7 cellular contexts compared by ENCODE assay signal in genomic region chr13:113584205-113584869, GRCh38. TPM values are rescaled to one million over a fixed set of nuclear protein-coding genes. Genes with fewer than 3 reads are reported as not detected.
DNase-seq lines count a peak whose midpoint lies in the region; ATAC-seq, FAIRE-seq and TF ChIP-seq lines count a peak whose summit lies in the region.

TSS of gene TFDP1 (plus strand) at chr13:113584753. CDS start at chr13:113585838, 1,085 bp downstream.

- H3K4me3 ChIP-seq in ascending aorta = peak within 1 kb of the TSS; percentile 59 to 82
- H3K4me3 ChIP-seq in right cardiac atrium (ENCODE audit: low read length) = peak within 1 kb of the TSS; percentile 96

- peaks cover 0 to 4% of the 10 kb centered on the region in 2 donors for H3K36me3 ChIP-seq in ascending aorta

- peaks cover 28% of the 10 kb centered on the region for H3K4me1 Mint-ChIP-seq in T-helper 1 cell treated with Interleukin-12 subunit alpha and Interleukin-12 subunit beta and Interleukin-4 antibody, amounts not matched to agents 30 μg/mL and 1 μg/mL, for 36 hours (ENCODE audit: low read depth)

- H3K4me3 Mint-ChIP-seq in T-helper 1 cell treated with Interleukin-12 subunit alpha and Interleukin-12 subunit beta and Interleukin-4 antibody, amounts not matched to agents 30 μg/mL and 1 μg/mL, for 36 hours = peak within 1 kb of the TSS; percentile 91

- peak; percentile 89 for FAIRE-seq in GM18507 (lab: Jason Lieb, UNC)

- TF ChIP-seq CTCF in ascending aorta (IDR thresholded peaks at IDR 0.05) = no peak

- intact Hi-C loops in ascending aorta (cut with DNase I) (no loop called here), right cardiac atrium (cut with DNase I) (no loop called here)

- H3K27ac Mint-ChIP-seq in T-helper 1 cell treated with Interleukin-12 subunit alpha and Interleukin-12 subunit beta and Interleukin-4 antibody, amounts not matched to agents 30 μg/mL and 1 μg/mL, for 36 hours = peak within 1 kb of the TSS; percentile 91

- H3K4me1 ChIP-seq in ascending aorta = no peaks in the 10 kb centered on the region
- no peaks in the 10 kb centered on the region for H3K4me1 ChIP-seq in right cardiac atrium (ENCODE audit: control insufficient read depth, insufficient read depth, low read length)

- H3K27me3 ChIP-seq in ascending aorta (no peaks in the 10 kb centered on the region), right cardiac atrium (ENCODE audit: control insufficient read depth, insufficient read depth) (no peaks in the 10 kb centered on the region)

- H3K9me3 ChIP-seq in ascending aorta (no peaks in the 10 kb centered on the region), right cardiac atrium (ENCODE audit: control insufficient read depth, low read length) (no peaks in the 10 kb centered on the region)

- ATAC-seq in HG02884 (IDR thresholded peaks at IDR 0.05; ENCODE audit: unreplicated experiment) = peak; percentile 79
- peak; percentile 89 to 93 for ATAC-seq in right cardiac atrium

- WGBS in right cardiac atrium = 2% methylated on average over 92 of the region's 92 CpGs

- peaks cover 11% of the 10 kb centered on the region for H3K27me3 Mint-ChIP-seq in T-helper 1 cell treated with Interleukin-12 subunit alpha and Interleukin-12 subunit beta and Interleukin-4 antibody, amounts not matched to agents 30 μg/mL and 1 μg/mL, for 36 hours (ENCODE audit: low read depth)

- H3K36me3 Mint-ChIP-seq in T-helper 1 cell treated with Interleukin-12 subunit alpha and Interleukin-12 subunit beta and Interleukin-4 antibody, amounts not matched to agents 30 μg/mL and 1 μg/mL, for 36 hours (ENCODE audit: low read depth) = peaks cover 21% of the 10 kb centered on the region

- DNase-seq in GM18507 (ENCODE audit: extremely low spot score, insufficient read length, low read depth) = peak; percentile 96
- peak; percentile 89 for DNase-seq in NCI-H146 (lab: John Stamatoyannopoulos, UW)
- peak in 1 of 2 donors; percentile 69 for DNase-seq in ascending aorta (ENCODE audit: low spot score in 2 of 2)
- peak; percentile 76 to 94 (median 93) for DNase-seq in right cardiac atrium
- peak; percentile 45 for DNase-seq in pulmonary artery endothelial cell (ENCODE audit: low read depth, low spot score)

- H3K27ac ChIP-seq in ascending aorta (no peak within 1 kb of the TSS), right cardiac atrium (ENCODE audit: low read length) (no peak within 1 kb of the TSS)

- no peaks in the 10 kb centered on the region for H3K9me3 Mint-ChIP-seq in T-helper 1 cell treated with Interleukin-12 subunit alpha and Interleukin-12 subunit beta and Interleukin-4 antibody, amounts not matched to agents 30 μg/mL and 1 μg/mL, for 36 hours

RNA-seq across cellular contexts. Expression of gene TFDP1, which starts in this region (rescaled TPM):
- 15.8 TPM for total RNA-seq in ascending aorta
- total RNA-seq in right cardiac atrium = 10 to 100 TPM; 48.1 to 54.2 (median 51.1) TPM
- polyA plus RNA-seq in right cardiac atrium = 37.1 TPM
- 69.5 and 90.6 TPM in 2 replicates for total RNA-seq in pulmonary artery endothelial cell
